In genomic region chr6:5339757-5340156, GRCh38 we compare ENCODE assay signal across 20 cellular contexts.
"Had no signal": no experiment of that assay in that cellular context is flagged by ENCODE, and none has a peak within 500 bp of the region (broad histone marks: within the 10 kb centered on the region; RNA-seq: fewer than 3 reads in every experiment).

No MANE protein-coding gene starts in this region.

- H3K36me3 Mint-ChIP-seq: activated CD4-positive, alpha-beta memory T cell treated with anti-CD3 and anti-CD28 coated beads for 36 hours had no signal

- H3K9me3 Mint-ChIP-seq: activated CD4-positive, alpha-beta memory T cell treated with anti-CD3 and anti-CD28 coated beads for 36 hours; activated naive CD8-positive, alpha-beta T cell treated with anti-CD3 and anti-CD28 coated beads for 36 hours; effector memory CD8-positive, alpha-beta T cell; nephron progenitor cell had no signal

- H3K4me1 Mint-ChIP-seq: nephron progenitor cell had no signal

- H3K27me3 Mint-ChIP-seq: activated CD4-positive, alpha-beta memory T cell treated with anti-CD3 and anti-CD28 coated beads for 36 hours; activated naive CD8-positive, alpha-beta T cell treated with anti-CD3 and anti-CD28 coated beads for 36 hours; effector memory CD8-positive, alpha-beta T cell had no signal

- H3K4me3 Mint-ChIP-seq: activated CD4-positive, alpha-beta memory T cell treated with anti-CD3 and anti-CD28 coated beads for 36 hours; activated naive CD8-positive, alpha-beta T cell treated with anti-CD3 and anti-CD28 coated beads for 36 hours; nephron progenitor cell had no signal

- H3K9me3 ChIP-seq: pancreas, psoas muscle, right atrium auricular region, stomach, suprapubic skin, transverse colon had no signal

- DNase-seq: activated CD4-positive, alpha-beta memory T cell treated with anti-CD3 and anti-CD28 coated beads for 36 hours; activated CD4-positive, alpha-beta T cell treated with anti-CD3 and anti-CD28 coated beads for 48 hours; activated CD4-positive, CD25-positive, alpha-beta regulatory T cell; activated naive CD4-positive, alpha-beta T cell treated with Interleukin-2 at 50 U/mL for 16 hours; activated naive CD8-positive, alpha-beta T cell treated with anti-CD3 and anti-CD28 coated beads for 36 hours; activated T-cell treated with anti-CD3 and anti-CD28 coated beads, Interleukin-2, amount 50 U/mL, for 48 hours; central memory CD4-positive, alpha-beta T cell; effector memory CD8-positive, alpha-beta T cell; foreskin melanocyte; hypothalamus; mesenchymal stem cell; nephron progenitor cell; pancreas; psoas muscle; stimulated activated CD4-positive, alpha-beta T cell treated with anti-CD3 and anti-CD28 coated beads, Interleukin-4, amount 100 ng/mL, for 4 hours; stomach; transverse colon had no signal

- H3K27me3 ChIP-seq: pancreas, right atrium auricular region, stomach, suprapubic skin, transverse colon had no signal

- H3K4me1 ChIP-seq: psoas muscle, suprapubic skin had no signal

- ATAC-seq: effector memory CD8-positive, alpha-beta T cell; esophagus mucosa; pancreas; psoas muscle had no signal

- H3K36me3 ChIP-seq: pancreas, right atrium auricular region, stomach, suprapubic skin, transverse colon had no signal

- H3K27ac Mint-ChIP-seq: activated CD4-positive, alpha-beta memory T cell treated with anti-CD3 and anti-CD28 coated beads for 36 hours; activated naive CD8-positive, alpha-beta T cell treated with anti-CD3 and anti-CD28 coated beads for 36 hours; nephron progenitor cell had no signal

- H3K27ac ChIP-seq: pancreas, psoas muscle, right atrium auricular region, stomach, suprapubic skin, transverse colon had no signal

- H3K4me3 ChIP-seq: pancreas, psoas muscle, right atrium auricular region, stomach, suprapubic skin, transverse colon had no signal
